Comparison of ENCODE assay signal across 21 cellular contexts in the genomic region with DNA sequence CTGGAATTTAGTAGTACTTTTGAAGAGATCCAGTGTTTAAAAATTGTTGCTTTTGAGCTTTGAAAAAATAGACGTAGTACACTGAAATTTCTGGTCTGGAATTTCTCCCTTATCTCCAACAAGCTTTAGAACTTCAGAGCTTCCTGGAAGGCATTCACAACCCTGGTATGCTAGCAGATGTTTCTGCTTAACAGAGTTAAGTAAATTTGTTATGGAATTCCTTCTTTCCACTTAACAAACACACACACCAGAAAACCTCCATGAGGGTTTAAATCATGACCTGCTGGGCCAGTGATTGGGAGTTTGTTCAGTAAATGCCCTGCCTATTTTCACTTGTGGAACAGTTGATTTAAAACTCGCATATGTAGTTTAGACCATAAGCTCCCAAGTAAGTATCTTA. TPM values are rescaled to one million over a fixed set of nuclear protein-coding genes. Genes with fewer than 3 reads are reported as not detected.
DNase-seq lines count a peak whose midpoint lies in the region; ATAC-seq, FAIRE-seq and TF ChIP-seq lines count a peak whose summit lies in the region.
"Had no signal": no experiment of that assay in that cellular context is flagged by ENCODE, and none has a peak within 500 bp of the region (broad histone marks: within the 10 kb centered on the region; RNA-seq: fewer than 3 reads in every experiment).

No MANE protein-coding gene starts in this region.

- intact Hi-C loops in HepG2 (cut with micrococcal nuclease; ENCODE audit: unreplicated experiment) (no loop called here), right lobe of liver (cut with DNase I) (no loop called here), upper lobe of right lung (cut with DNase I) (no loop called here)

- H3K27ac ChIP-seq in HepG2 (ENCODE audit: extremely low read length, insufficient read depth, low read length) (no peak overlapping the region), right lobe of liver (no peak overlapping the region), upper lobe of right lung (no peak overlapping the region)
- H3K27ac ChIP-seq: thyroid gland had no signal

- H3K4me3 ChIP-seq in HepG2 (replicated peaks in 1 of 3; ENCODE audit: insufficient read depth in 1 of 3, low read depth in 2 of 3, low read length in 3 of 3) (no peak overlapping the region), right lobe of liver (no peak overlapping the region), cardiac fibroblast (replicated peaks in 1 of 2; ENCODE audit: low read depth in 2 of 2, low read length in 2 of 2) (no peak overlapping the region), upper lobe of right lung (no peak overlapping the region)
- H3K4me3 ChIP-seq: thyroid gland had no signal

- H4K20me1 ChIP-seq in HepG2 (ENCODE audit: insufficient read depth, low read length), result no peaks in the 10 kb centered on the region

- in situ Hi-C loops in HepG2 (cut with HindIII; ENCODE audit: extremely low pct_ligation_motif_present, low pct_unique_long_range_greater_than_20kb), result no loop called here

- H3K36me3 ChIP-seq in HepG2 (replicated peaks in 1 of 2; ENCODE audit: control insufficient read depth in 1 of 2, insufficient read depth in 2 of 2, low read length in 2 of 2) (no peaks in the 10 kb centered on the region), right lobe of liver (no peaks in the 10 kb centered on the region), upper lobe of right lung (no peaks in the 10 kb centered on the region)
- H3K36me3 ChIP-seq: thyroid gland had no signal

- TF ChIP-seq POLR2A in HepG2 (IDR thresholded peaks at IDR 0.05; ENCODE audit: insufficient read depth in 1 of 2, low read depth in 2 of 2, low read length in 2 of 2) (no peak), right lobe of liver (IDR thresholded peaks at IDR 0.05) (no peak)

- DNase-seq in HepG2 (ENCODE audit: low spot score) (peak; percentile 37), right lobe of liver (no peak), cardiac fibroblast (ENCODE audit: low read depth in 2 of 2) (peak; percentile 52 to 91), left kidney (ENCODE audit: low read depth, low spot score) (peak; percentile 22), upper lobe of right lung (no peak)
- no peak for DNase-seq in stimulated activated CD4-positive, alpha-beta T cell treated with anti-CD3 and anti-CD28 coated beads, Interleukin-4, amount 100 ng/mL, for 4 hours
- DNase-seq: activated CD4-positive, alpha-beta memory T cell treated with anti-CD3 and anti-CD28 coated beads, Interleukin-2, amount 10 ng/mL, durations not matched to agents 7 days and 5 days; amygdala; naive thymus-derived CD8-positive, alpha-beta T cell; NCI-H187 treated with DMSO at 0.1 percent for 48 hours; NCI-H524 treated with DMSO at 0.1 percent for 48 hours; retina; stimulated activated CD4-positive, alpha-beta T cell treated with anti-CD3 and anti-CD28 coated beads, Interleukin-2, amount 100 ng/mL, for 24 hours; stimulated activated CD8-positive, alpha-beta memory T cell treated with anti-CD3 and anti-CD28 coated beads, Interleukin-4, amount 100 ng/mL, for 48 hours; thyroid gland had no signal

- CTCF ChIA-PET in HepG2 (lab: Yijun Ruan, JAX; ENCODE audit: low intra/inter-chr PET ratio, low total read pairs), result no interaction called here

- TF ChIP-seq EP300 in HepG2 (IDR thresholded peaks at IDR 0.05; ENCODE audit: low read depth in 2 of 2, low read length in 2 of 2) (no peak), HepG2 (CRISPR knock-in tag; IDR thresholded peaks at IDR 0.05; ENCODE audit: borderline replicate concordance) (no peak)

- no peak overlapping the region for H3K9ac ChIP-seq in HepG2 (ENCODE audit: insufficient read depth, low read depth, low read length)

- no peak for FAIRE-seq in HepG2 (lab: Jason Lieb, UNC)
- FAIRE-seq: A204.1 had no signal

- no peak overlapping the region for H3K4me2 ChIP-seq in HepG2 (ENCODE audit: low read depth, low read length)

- H3K9me3 ChIP-seq in HepG2 (ENCODE audit: low read length) (no peaks in the 10 kb centered on the region), right lobe of liver (no peaks in the 10 kb centered on the region), upper lobe of right lung (no peaks in the 10 kb centered on the region)
- H3K9me3 ChIP-seq: thyroid gland had no signal

- TF ChIP-seq CTCF in HepG2 (CRISPR knock-in tag; IDR thresholded peaks at IDR 0.05), result no peak
- no peak for TF ChIP-seq CTCF in right lobe of liver (IDR thresholded peaks at IDR 0.05)
- TF ChIP-seq CTCF in cardiac fibroblast (IDR thresholded peaks at IDR 0.05; ENCODE audit: low read depth, low read length), result no peak
- no peak for TF ChIP-seq CTCF in upper lobe of right lung (IDR thresholded peaks at IDR 0.05)

- no peak overlapping the region for H2AFZ ChIP-seq in HepG2 (ENCODE audit: low read length)

- H3K4me1 ChIP-seq in HepG2 (ENCODE audit: insufficient read depth, low read length) (peaks cover 14% of the 10 kb centered on the region), right lobe of liver (no peaks in the 10 kb centered on the region), upper lobe of right lung (no peaks in the 10 kb centered on the region)
- H3K4me1 ChIP-seq: thyroid gland had no signal

- H3K27me3 ChIP-seq in HepG2 (ENCODE audit: control insufficient read depth in 1 of 2, insufficient read depth in 2 of 2, low read length in 2 of 2), result no peaks in the 10 kb centered on the region
- no peaks in the 10 kb centered on the region for H3K27me3 ChIP-seq in right lobe of liver
- no peaks in the 10 kb centered on the region for H3K27me3 ChIP-seq in upper lobe of right lung
- H3K27me3 ChIP-seq: thyroid gland had no signal

- 6% methylated on average over 2 of the region's 2 CpGs for WGBS in HepG2 (ENCODE audit: low lambda C conversion rate)
- 55% methylated on average over 2 of the region's 2 CpGs for WGBS in right lobe of liver (ENCODE audit: insufficient coverage, low coverage, low lambda C conversion rate, missing lambda C conversion rate)

- no peaks in the 10 kb centered on the region for H3K79me2 ChIP-seq in HepG2 (ENCODE audit: insufficient read depth, low read length)

- no peak for ATAC-seq in HepG2
- no peak for ATAC-seq in right lobe of liver
- peak; percentile 83 for ATAC-seq in upper lobe of right lung
- ATAC-seq in HG02870 (IDR thresholded peaks at IDR 0.05; ENCODE audit: unreplicated experiment), result no peak
- ATAC-seq in GM18502 (IDR thresholded peaks at IDR 0.05; ENCODE audit: poor library complexity, unreplicated experiment), result no peak
- ATAC-seq: activated T-helper 17 cell treated with anti-CD3 and anti-CD28 coated beads, Interleukin-2, amount 50 U/mL, for 72 hours; naive thymus-derived CD8-positive, alpha-beta T cell had no signal

- no TSS peak for BruUV-seq in HepG2 (replicated peaks; lab: Mats Ljungman, UMichigan)

- POLR2A ChIA-PET in HepG2 (lab: Yijun Ruan, JAX), result no interaction called here

- TF ChIP-seq RAD21 in HepG2 (CRISPR knock-in tag; IDR thresholded peaks at IDR 0.05), result no peak

RNA-seq across cellular contexts. Expression of gene ASB15, which starts 13.7 kb away (rescaled TPM):
- total RNA-seq in HepG2 (2016; rRNA removed; fragmentation: Illumina TruSeq; extraction: Trizol) (not detected in 2 replicates), right lobe of liver (not detected), upper lobe of right lung (not detected)
- not detected in 2 replicates for total RNA-seq in HepG2 (2016; cell fraction: cytosol; rRNA removed; fragmentation: Illumina TruSeq; extraction: Trizol; ENCODE audit: low read depth)
- total RNA-seq in HepG2 (2016; cell fraction: insoluble cytoplasmic fraction; rRNA removed; fragmentation: Illumina TruSeq; extraction: Trizol), result not detected in 2 replicates
- total RNA-seq in HepG2 (2016; cell fraction: membrane; rRNA removed; fragmentation: Illumina TruSeq; extraction: Trizol), result not detected in 2 replicates
- not detected in 2 replicates for total RNA-seq in HepG2 (2016; cell fraction: nucleus; rRNA removed; fragmentation: Illumina TruSeq; extraction: Trizol)
- not detected in 2 replicates for polyA plus RNA-seq in HepG2 (2011; rRNA removed)
- polyA plus RNA-seq in HepG2 (2011; cell fraction: cytosol; rRNA removed), result not detected in 2 replicates
- polyA plus RNA-seq in HepG2 (2011; cell fraction: nucleus; rRNA removed), result not detected in 2 replicates
- not detected in 2 replicates for polyA plus RNA-seq in HepG2 (2012)
- not detected in 2 replicates for polyA plus RNA-seq in HepG2 (2016; cell fraction: cytosol; fragmentation: Illumina TruSeq; extraction: Trizol; ENCODE audit: low read depth)
- not detected in 2 replicates for polyA plus RNA-seq in HepG2 (2016; cell fraction: insoluble cytoplasmic fraction; fragmentation: Illumina TruSeq; extraction: Trizol; ENCODE audit: low read depth)
- polyA plus RNA-seq in HepG2 (2016; cell fraction: membrane; fragmentation: Illumina TruSeq; extraction: Trizol; ENCODE audit: low read depth), result not detected in 2 replicates
- polyA plus RNA-seq in HepG2 (2016; cell fraction: nucleus; fragmentation: Illumina TruSeq; extraction: Trizol; ENCODE audit: insufficient read depth, low read depth), result not detected in 2 replicates
- polyA minus RNA-seq in HepG2 (2011; rRNA and poly(A)+ RNA removed; ENCODE audit: low replicate concordance), result not detected in 2 replicates
- polyA minus RNA-seq in HepG2 (2011; cell fraction: cytosol; rRNA and poly(A)+ RNA removed), result not detected in 2 replicates
- polyA minus RNA-seq in HepG2 (2011; cell fraction: nucleus; rRNA and poly(A)+ RNA removed), result not detected in 2 replicates
- total RNA-seq: activated CD4-positive, alpha-beta memory T cell treated with anti-CD3 and anti-CD28 coated beads, Interleukin-2, amount 10 ng/mL, durations not matched to agents 7 days and 5 days; activated T-helper 17 cell treated with anti-CD3 and anti-CD28 coated beads, Interleukin-2, amount 50 U/mL, for 72 hours; dermis microvascular lymphatic vessel endothelial cell; M059J; naive thymus-derived CD8-positive, alpha-beta T cell; thyroid gland had no signal

RNA-seq across cellular contexts. Expression of gene LMOD2, which starts 40.3 kb away (rescaled TPM):
- total RNA-seq in HepG2 (2016; rRNA removed; fragmentation: Illumina TruSeq; extraction: Trizol), result not detected in 2 replicates
- not detected in 2 replicates for total RNA-seq in HepG2 (2016; cell fraction: cytosol; rRNA removed; fragmentation: Illumina TruSeq; extraction: Trizol; ENCODE audit: low read depth)
- total RNA-seq in HepG2 (2016; cell fraction: insoluble cytoplasmic fraction; rRNA removed; fragmentation: Illumina TruSeq; extraction: Trizol), result not detected in 2 replicates
- total RNA-seq in HepG2 (2016; cell fraction: membrane; rRNA removed; fragmentation: Illumina TruSeq; extraction: Trizol), result not detected in 2 replicates
- not detected in 2 replicates for total RNA-seq in HepG2 (2016; cell fraction: nucleus; rRNA removed; fragmentation: Illumina TruSeq; extraction: Trizol)
- polyA plus RNA-seq in HepG2 (2011; rRNA removed), result not detected in 2 replicates
- not detected in 2 replicates for polyA plus RNA-seq in HepG2 (2011; cell fraction: cytosol; rRNA removed)
- polyA plus RNA-seq in HepG2 (2011; cell fraction: nucleus; rRNA removed), result not detected in 2 replicates
- polyA plus RNA-seq in HepG2 (2012), result not detected in 2 replicates
- not detected in 2 replicates for polyA plus RNA-seq in HepG2 (2016; cell fraction: cytosol; fragmentation: Illumina TruSeq; extraction: Trizol; ENCODE audit: low read depth)
- not detected in 2 replicates for polyA plus RNA-seq in HepG2 (2016; cell fraction: insoluble cytoplasmic fraction; fragmentation: Illumina TruSeq; extraction: Trizol; ENCODE audit: low read depth)
- polyA plus RNA-seq in HepG2 (2016; cell fraction: membrane; fragmentation: Illumina TruSeq; extraction: Trizol; ENCODE audit: low read depth), result not detected in 2 replicates
- not detected in 2 replicates for polyA plus RNA-seq in HepG2 (2016; cell fraction: nucleus; fragmentation: Illumina TruSeq; extraction: Trizol; ENCODE audit: insufficient read depth, low read depth)
- not detected in 2 replicates for polyA minus RNA-seq in HepG2 (2011; rRNA and poly(A)+ RNA removed; ENCODE audit: low replicate concordance)
- not detected in 2 replicates for polyA minus RNA-seq in HepG2 (2011; cell fraction: cytosol; rRNA and poly(A)+ RNA removed)
- not detected in 2 replicates for polyA minus RNA-seq in HepG2 (2011; cell fraction: nucleus; rRNA and poly(A)+ RNA removed)
- under 1 TPM in 1 of 6 experiments, not detected in 5; 0.37 TPM for total RNA-seq in right lobe of liver
- total RNA-seq in upper lobe of right lung, result 0.17 TPM
- total RNA-seq: activated CD4-positive, alpha-beta memory T cell treated with anti-CD3 and anti-CD28 coated beads, Interleukin-2, amount 10 ng/mL, durations not matched to agents 7 days and 5 days; activated T-helper 17 cell treated with anti-CD3 and anti-CD28 coated beads, Interleukin-2, amount 50 U/mL, for 72 hours; dermis microvascular lymphatic vessel endothelial cell; M059J; naive thymus-derived CD8-positive, alpha-beta T cell; thyroid gland had no signal

RNA-seq across cellular contexts. Expression of gene NDUFA5, which starts 57.7 kb away (rescaled TPM):
- total RNA-seq in HepG2 (2016; rRNA removed; fragmentation: Illumina TruSeq; extraction: Trizol) (55.9 and 79.6 TPM in 2 replicates), right lobe of liver (10 to 100 TPM; 23.4 to 50.4 (median 44.0) TPM), upper lobe of right lung (67.1 TPM)
- 7.1 and 9.3 TPM in 2 replicates for total RNA-seq in HepG2 (2016; cell fraction: cytosol; rRNA removed; fragmentation: Illumina TruSeq; extraction: Trizol; ENCODE audit: low read depth)
- total RNA-seq in HepG2 (2016; cell fraction: insoluble cytoplasmic fraction; rRNA removed; fragmentation: Illumina TruSeq; extraction: Trizol), result 54.4 and 89.4 TPM in 2 replicates
- total RNA-seq in HepG2 (2016; cell fraction: membrane; rRNA removed; fragmentation: Illumina TruSeq; extraction: Trizol), result 18.1 and 25.2 TPM in 2 replicates
- 32.2 and 34.7 TPM in 2 replicates for total RNA-seq in HepG2 (2016; cell fraction: nucleus; rRNA removed; fragmentation: Illumina TruSeq; extraction: Trizol)
- polyA plus RNA-seq in HepG2 (2011; rRNA removed), result 10.7 and 16.9 TPM in 2 replicates
- polyA plus RNA-seq in HepG2 (2011; cell fraction: cytosol; rRNA removed), result 3.1 and 6.6 TPM in 2 replicates
- 4.5 and 6.9 TPM in 2 replicates for polyA plus RNA-seq in HepG2 (2011; cell fraction: nucleus; rRNA removed)
- 25.0 and 58.6 TPM in 2 replicates for polyA plus RNA-seq in HepG2 (2012)
- 11.5 and 12.0 TPM in 2 replicates for polyA plus RNA-seq in HepG2 (2016; cell fraction: cytosol; fragmentation: Illumina TruSeq; extraction: Trizol; ENCODE audit: low read depth)
- 122 and 134 TPM in 2 replicates for polyA plus RNA-seq in HepG2 (2016; cell fraction: insoluble cytoplasmic fraction; fragmentation: Illumina TruSeq; extraction: Trizol; ENCODE audit: low read depth)
- polyA plus RNA-seq in HepG2 (2016; cell fraction: membrane; fragmentation: Illumina TruSeq; extraction: Trizol; ENCODE audit: low read depth), result 22.0 and 24.5 TPM in 2 replicates
- 56.4 and 58.4 TPM in 2 replicates for polyA plus RNA-seq in HepG2 (2016; cell fraction: nucleus; fragmentation: Illumina TruSeq; extraction: Trizol; ENCODE audit: insufficient read depth, low read depth)
- 3.4 and 7.2 TPM in 2 replicates for polyA minus RNA-seq in HepG2 (2011; rRNA and poly(A)+ RNA removed; ENCODE audit: low replicate concordance)
- 14.1 and 16.6 TPM in 2 replicates for polyA minus RNA-seq in HepG2 (2011; cell fraction: cytosol; rRNA and poly(A)+ RNA removed)
- 35.7 and 38.1 TPM in 2 replicates for polyA minus RNA-seq in HepG2 (2011; cell fraction: nucleus; rRNA and poly(A)+ RNA removed)

Comparison
In these comparisons a context has a peak if more than half of its experiments do, and no peak if none do; other contexts are left out.
1. DNase-seq: peak in HepG2 (single experiment), cardiac fibroblast (2 of 2) and left kidney (single experiment); none in right lobe of liver (0 of 3), upper lobe of right lung (single experiment) and stimulated activated CD4-positive, alpha-beta T cell treated with anti-CD3 and anti-CD28 coated beads, Interleukin-4, amount 100 ng/mL, for 4 hours (0 of 2).